1 cellular context compared by ENCODE assay signal in the genomic region with DNA sequence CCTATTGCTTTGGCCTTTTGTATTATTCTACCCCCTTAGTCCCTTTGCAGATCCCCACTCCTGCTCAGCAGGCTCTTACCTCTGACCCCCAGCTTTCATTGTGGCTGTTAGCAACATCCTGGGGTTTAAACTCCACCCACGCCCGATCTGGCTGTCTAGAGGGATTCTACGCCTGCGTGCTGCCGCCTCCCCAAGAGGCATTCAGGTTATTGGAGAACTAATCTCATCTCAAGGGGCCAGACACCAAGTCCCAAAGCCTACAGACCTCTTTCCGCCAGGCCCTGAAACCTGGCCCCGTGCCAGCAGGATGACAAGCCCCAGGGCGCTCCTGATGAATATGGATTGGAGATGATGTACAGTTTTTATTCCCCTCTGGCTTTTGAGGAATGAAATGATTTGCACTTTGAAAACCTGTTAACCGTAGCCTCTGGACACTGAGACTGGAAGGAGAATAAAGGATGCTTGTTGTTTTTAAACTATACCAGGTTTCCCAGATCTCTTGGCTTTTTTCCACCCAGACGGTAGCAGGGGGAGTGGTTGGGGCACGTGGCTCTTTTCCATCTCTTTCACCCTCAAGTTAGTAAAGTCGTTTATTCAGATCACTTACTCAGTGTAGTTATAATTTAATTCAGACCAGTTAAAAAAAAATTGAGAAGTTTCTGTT.
TF ChIP-seq lines count a peak whose summit lies in the region.

No MANE protein-coding gene starts in this region.

TF ChIP-seq in K562, 482 proteins besides CTCF, POLR2A, EP300 and RAD21 (continued from another document and continues in another):
- TF ChIP-seq ZNF407 (IDR thresholded peaks at IDR 0.05; ENCODE audit: low read depth) (no peak), BRD4 (IDR thresholded peaks at IDR 0.05) (no peak), PCBP2 (IDR thresholded peaks at IDR 0.05; ENCODE audit: low read depth, low read length, poor library complexity, severe bottlenecking) (no peak), POLR2B (IDR thresholded peaks at IDR 0.05; ENCODE audit: low read depth, partially characterized antibody) (no peak), ERF (CRISPR knock-in tag; IDR thresholded peaks at IDR 0.05) (no peak), POLR2G (IDR thresholded peaks at IDR 0.05; ENCODE audit: low read depth, low read length) (no peak), DPF2 (IDR thresholded peaks at IDR 0.05) (peak; percentile 71), NR1H2 (CRISPR knock-in tag; IDR thresholded peaks at IDR 0.05) (no peak), SMC3 (conservative IDR thresholded peaks at IDR 0.05; ENCODE audit: insufficient read depth, low read depth, low read length) (no peak), MED1 (CRISPR knock-in tag; IDR thresholded peaks at IDR 0.05; ENCODE audit: borderline replicate concordance) (no peak), MTA3 (IDR thresholded peaks at IDR 0.05; ENCODE audit: borderline replicate concordance) (no peak), ZNF586 (CRISPR knock-in tag; conservative IDR thresholded peaks at IDR 0.05) (no peak), PHF20 (IDR thresholded peaks at IDR 0.05; ENCODE audit: partially characterized antibody) (no peak), ZBTB12 (CRISPR knock-in tag; IDR thresholded peaks at IDR 0.05) (no peak), ZNF507 (tag; conservative IDR thresholded peaks at IDR 0.05) (no peak), SAFB2 (IDR thresholded peaks at IDR 0.05; ENCODE audit: borderline replicate concordance, low read depth, low read length, severe bottlenecking) (no peak), ILK (tag; IDR thresholded peaks at IDR 0.05; ENCODE audit: borderline replicate concordance, low read depth) (no peak), ZC3H11A (IDR thresholded peaks at IDR 0.05; ENCODE audit: low read depth, low read length) (no peak), NCOA1 (IDR thresholded peaks at IDR 0.05; ENCODE audit: low read depth) (no peak), GABPB2 (CRISPR knock-in tag; conservative IDR thresholded peaks at IDR 0.05) (no peak), FOXK1 (CRISPR knock-in tag; IDR thresholded peaks at IDR 0.05; ENCODE audit: borderline replicate concordance) (no peak), ZFPM2 (CRISPR knock-in tag; IDR thresholded peaks at IDR 0.05) (no peak), ZNF174 (CRISPR knock-in tag; IDR thresholded peaks at IDR 0.05) (no peak), ETV6 (IDR thresholded peaks at IDR 0.05; ENCODE audit: borderline replicate concordance in 1 of 2, low read depth in 2 of 2, low read length in 1 of 2) (no peak), ETV6 (CRISPR knock-in tag; IDR thresholded peaks at IDR 0.05; ENCODE audit: borderline replicate concordance) (no peak), HDAC8 (tag; IDR thresholded peaks at IDR 0.05) (no peak), ZNF134 (CRISPR knock-in tag; conservative IDR thresholded peaks at IDR 0.05) (no peak), RBM34 (IDR thresholded peaks at IDR 0.05; ENCODE audit: borderline replicate concordance, insufficient read depth, low read length) (no peak), HNRNPUL1 (IDR thresholded peaks at IDR 0.05; ENCODE audit: low read length) (no peak), RUNX1 (IDR thresholded peaks at IDR 0.05; ENCODE audit: low read depth) (no peak), MLX (CRISPR knock-in tag; conservative IDR thresholded peaks at IDR 0.05) (no peak), CBFA2T2 (conservative IDR thresholded peaks at IDR 0.05) (peak; percentile 48)
- TF ChIP-seq, protein P1, sequence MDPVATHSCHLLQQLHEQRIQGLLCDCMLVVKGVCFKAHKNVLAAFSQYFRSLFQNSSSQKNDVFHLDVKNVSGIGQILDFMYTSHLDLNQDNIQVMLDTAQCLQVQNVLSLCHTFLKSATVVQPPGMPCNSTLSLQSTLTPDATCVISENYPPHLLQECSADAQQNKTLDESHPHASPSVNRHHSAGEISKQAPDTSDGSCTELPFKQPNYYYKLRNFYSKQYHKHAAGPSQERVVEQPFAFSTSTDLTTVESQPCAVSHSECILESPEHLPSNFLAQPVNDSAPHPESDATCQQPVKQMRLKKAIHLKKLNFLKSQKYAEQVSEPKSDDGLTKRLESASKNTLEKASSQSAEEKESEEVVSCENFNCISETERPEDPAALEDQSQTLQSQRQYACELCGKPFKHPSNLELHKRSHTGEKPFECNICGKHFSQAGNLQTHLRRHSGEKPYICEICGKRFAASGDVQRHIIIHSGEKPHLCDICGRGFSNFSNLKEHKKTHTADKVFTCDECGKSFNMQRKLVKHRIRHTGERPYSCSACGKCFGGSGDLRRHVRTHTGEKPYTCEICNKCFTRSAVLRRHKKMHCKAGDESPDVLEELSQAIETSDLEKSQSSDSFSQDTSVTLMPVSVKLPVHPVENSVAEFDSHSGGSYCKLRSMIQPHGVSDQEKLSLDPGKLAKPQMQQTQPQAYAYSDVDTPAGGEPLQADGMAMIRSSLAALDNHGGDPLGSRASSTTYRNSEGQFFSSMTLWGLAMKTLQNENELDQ (CRISPR knock-in tag; IDR thresholded peaks at IDR 0.05; ENCODE audit: borderline replicate concordance): no peak
- TF ChIP-seq, protein P2, sequence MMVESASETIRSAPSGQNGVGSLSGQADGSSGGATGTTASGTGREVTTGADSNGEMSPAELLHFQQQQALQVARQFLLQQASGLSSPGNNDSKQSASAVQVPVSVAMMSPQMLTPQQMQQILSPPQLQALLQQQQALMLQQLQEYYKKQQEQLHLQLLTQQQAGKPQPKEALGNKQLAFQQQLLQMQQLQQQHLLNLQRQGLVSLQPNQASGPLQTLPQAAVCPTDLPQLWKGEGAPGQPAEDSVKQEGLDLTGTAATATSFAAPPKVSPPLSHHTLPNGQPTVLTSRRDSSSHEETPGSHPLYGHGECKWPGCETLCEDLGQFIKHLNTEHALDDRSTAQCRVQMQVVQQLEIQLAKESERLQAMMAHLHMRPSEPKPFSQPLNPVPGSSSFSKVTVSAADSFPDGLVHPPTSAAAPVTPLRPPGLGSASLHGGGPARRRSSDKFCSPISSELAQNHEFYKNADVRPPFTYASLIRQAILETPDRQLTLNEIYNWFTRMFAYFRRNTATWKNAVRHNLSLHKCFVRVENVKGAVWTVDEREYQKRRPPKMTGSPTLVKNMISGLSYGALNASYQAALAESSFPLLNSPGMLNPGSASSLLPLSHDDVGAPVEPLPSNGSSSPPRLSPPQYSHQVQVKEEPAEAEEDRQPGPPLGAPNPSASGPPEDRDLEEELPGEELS (CRISPR knock-in tag; IDR thresholded peaks at IDR 0.05; ENCODE audit: borderline replicate concordance): no peak
- TF ChIP-seq, protein P3, sequence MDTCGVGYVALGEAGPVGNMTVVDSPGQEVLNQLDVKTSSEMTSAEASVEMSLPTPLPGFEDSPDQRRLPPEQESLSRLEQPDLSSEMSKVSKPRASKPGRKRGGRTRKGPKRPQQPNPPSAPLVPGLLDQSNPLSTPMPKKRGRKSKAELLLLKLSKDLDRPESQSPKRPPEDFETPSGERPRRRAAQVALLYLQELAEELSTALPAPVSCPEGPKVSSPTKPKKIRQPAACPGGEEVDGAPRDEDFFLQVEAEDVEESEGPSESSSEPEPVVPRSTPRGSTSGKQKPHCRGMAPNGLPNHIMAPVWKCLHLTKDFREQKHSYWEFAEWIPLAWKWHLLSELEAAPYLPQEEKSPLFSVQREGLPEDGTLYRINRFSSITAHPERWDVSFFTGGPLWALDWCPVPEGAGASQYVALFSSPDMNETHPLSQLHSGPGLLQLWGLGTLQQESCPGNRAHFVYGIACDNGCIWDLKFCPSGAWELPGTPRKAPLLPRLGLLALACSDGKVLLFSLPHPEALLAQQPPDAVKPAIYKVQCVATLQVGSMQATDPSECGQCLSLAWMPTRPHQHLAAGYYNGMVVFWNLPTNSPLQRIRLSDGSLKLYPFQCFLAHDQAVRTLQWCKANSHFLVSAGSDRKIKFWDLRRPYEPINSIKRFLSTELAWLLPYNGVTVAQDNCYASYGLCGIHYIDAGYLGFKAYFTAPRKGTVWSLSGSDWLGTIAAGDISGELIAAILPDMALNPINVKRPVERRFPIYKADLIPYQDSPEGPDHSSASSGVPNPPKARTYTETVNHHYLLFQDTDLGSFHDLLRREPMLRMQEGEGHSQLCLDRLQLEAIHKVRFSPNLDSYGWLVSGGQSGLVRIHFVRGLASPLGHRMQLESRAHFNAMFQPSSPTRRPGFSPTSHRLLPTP (IDR thresholded peaks at IDR 0.05; ENCODE audit: borderline replicate concordance, extremely low read depth, insufficient read length): no peak
- TF ChIP-seq, protein P4, sequence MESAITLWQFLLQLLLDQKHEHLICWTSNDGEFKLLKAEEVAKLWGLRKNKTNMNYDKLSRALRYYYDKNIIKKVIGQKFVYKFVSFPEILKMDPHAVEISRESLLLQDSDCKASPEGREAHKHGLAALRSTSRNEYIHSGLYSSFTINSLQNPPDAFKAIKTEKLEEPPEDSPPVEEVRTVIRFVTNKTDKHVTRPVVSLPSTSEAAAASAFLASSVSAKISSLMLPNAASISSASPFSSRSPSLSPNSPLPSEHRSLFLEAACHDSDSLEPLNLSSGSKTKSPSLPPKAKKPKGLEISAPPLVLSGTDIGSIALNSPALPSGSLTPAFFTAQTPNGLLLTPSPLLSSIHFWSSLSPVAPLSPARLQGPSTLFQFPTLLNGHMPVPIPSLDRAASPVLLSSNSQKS (CRISPR knock-in tag; IDR thresholded peaks at IDR 0.05): no peak
- TF ChIP-seq, protein P5, sequence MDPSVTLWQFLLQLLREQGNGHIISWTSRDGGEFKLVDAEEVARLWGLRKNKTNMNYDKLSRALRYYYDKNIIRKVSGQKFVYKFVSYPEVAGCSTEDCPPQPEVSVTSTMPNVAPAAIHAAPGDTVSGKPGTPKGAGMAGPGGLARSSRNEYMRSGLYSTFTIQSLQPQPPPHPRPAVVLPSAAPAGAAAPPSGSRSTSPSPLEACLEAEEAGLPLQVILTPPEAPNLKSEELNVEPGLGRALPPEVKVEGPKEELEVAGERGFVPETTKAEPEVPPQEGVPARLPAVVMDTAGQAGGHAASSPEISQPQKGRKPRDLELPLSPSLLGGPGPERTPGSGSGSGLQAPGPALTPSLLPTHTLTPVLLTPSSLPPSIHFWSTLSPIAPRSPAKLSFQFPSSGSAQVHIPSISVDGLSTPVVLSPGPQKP (CRISPR knock-in tag; IDR thresholded peaks at IDR 0.05): no peak
